Comparison of ENCODE assay signal across 23 cellular contexts in the genomic region with DNA sequence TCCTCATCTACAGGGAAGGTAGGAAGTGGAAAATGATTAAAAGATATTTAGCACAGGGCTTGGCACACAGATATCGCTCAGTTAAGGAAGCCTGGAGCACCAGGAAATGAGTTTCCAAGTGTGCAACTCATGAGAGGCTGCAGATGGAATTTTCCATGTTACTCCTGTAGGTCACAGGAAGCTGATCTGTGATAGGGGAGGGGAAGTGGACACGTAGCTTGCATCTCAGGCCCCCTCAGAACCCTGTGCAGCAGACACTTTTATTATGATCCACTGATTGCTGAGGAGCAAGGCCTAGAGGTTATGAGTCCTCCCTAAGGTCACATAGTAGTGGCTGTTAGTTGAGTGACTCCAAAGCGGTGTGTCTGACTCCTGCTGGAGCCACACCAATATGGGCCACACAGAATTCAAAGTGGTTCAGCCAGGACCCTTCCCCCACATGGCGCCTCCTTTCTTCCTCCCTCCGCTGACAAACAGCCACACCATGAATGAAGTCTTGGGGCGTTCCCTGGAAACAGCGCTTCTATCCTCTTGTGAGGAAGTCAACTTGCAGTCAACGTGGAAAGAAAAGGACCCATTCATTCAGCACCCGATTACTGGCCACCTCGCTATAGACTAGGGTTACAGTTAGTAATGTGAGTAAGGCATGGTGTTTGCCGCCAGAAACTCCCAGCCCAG. TPM values are rescaled to one million over a fixed set of nuclear protein-coding genes. Genes with fewer than 3 reads are reported as not detected.
DNase-seq lines count a peak whose midpoint lies in the region; ATAC-seq, FAIRE-seq and TF ChIP-seq lines count a peak whose summit lies in the region.
"Had no signal": no experiment of that assay in that cellular context is flagged by ENCODE, and none has a peak within 500 bp of the region (broad histone marks: within the 10 kb centered on the region; RNA-seq: fewer than 3 reads in every experiment).

No MANE protein-coding gene starts in this region.

- H3K36me3 Mint-ChIP-seq in endothelial cell (ENCODE audit: low read depth, unreplicated experiment) = peaks cover 64% of the 10 kb centered on the region
- peaks cover 5% of the 10 kb centered on the region for H3K36me3 Mint-ChIP-seq in nephron progenitor cell (ENCODE audit: low read depth)
- no peaks in the 10 kb centered on the region for H3K36me3 Mint-ChIP-seq in activated naive CD4-positive, alpha-beta T cell treated with anti-CD3 and anti-CD28 coated beads for 36 hours (ENCODE audit: low read depth)

- CTCF ChIA-PET in activated naive CD4-positive, alpha-beta T cell treated with anti-CD3 and anti-CD28 coated beads for 36 hours (lab: Charles Lee) = no interaction called here

- DNase-seq in HTR-8/SVneo (ENCODE audit: insufficient read length, low spot score) = no peak
- DNase-seq in endothelial cell (ENCODE audit: low spot score) = no peak
- DNase-seq in left lobe of liver (ENCODE audit: low spot score) = no peak
- DNase-seq in sigmoid colon = peak; percentile 42
- DNase-seq in substantia nigra (lab: John Stamatoyannopoulos, UW) = no peak
- no peak for DNase-seq in nephron progenitor cell
- DNase-seq in activated naive CD4-positive, alpha-beta T cell treated with anti-CD3 and anti-CD28 coated beads for 36 hours = no peak
- DNase-seq in activated CD4-positive, CD25-positive, alpha-beta regulatory T cell treated with anti-CD3 and anti-CD28 coated beads, Interleukin-2, amount 50 U/mL, for 72 hours = no peak
- DNase-seq: activated CD4-positive, alpha-beta T cell treated with anti-CD3 and anti-CD28 coated beads, Interleukin-2, amount 50 U/mL, for 4 hours; activated naive CD4-positive, alpha-beta T cell; Calu3; caudate nucleus; NCI-H1092; NCI-H1930; NCI-H345; ovary; small intestine; stimulated activated CD4-positive, alpha-beta T cell treated with anti-CD3 and anti-CD28 coated beads, Interleukin-4, amount 100 ng/mL, for 24 hours; stimulated activated naive CD8-positive, alpha-beta T cell treated with anti-CD3 and anti-CD28 coated beads, Interleukin-15, amount 100 ng/mL, for 72 hours had no signal

- no peaks in the 10 kb centered on the region for H3K36me3 ChIP-seq in sigmoid colon
- H3K36me3 ChIP-seq: HAP-1, ovary had no signal

- peak; percentile 26 for FAIRE-seq in HTR-8/SVneo (lab: Jason Lieb, UNC)
- FAIRE-seq: small intestine had no signal

- peaks cover 12% of the 10 kb centered on the region for H3K27me3 Mint-ChIP-seq in endothelial cell (ENCODE audit: unreplicated experiment)
- H3K27me3 Mint-ChIP-seq in nephron progenitor cell (ENCODE audit: low read depth, poor library complexity) = peaks cover 15% of the 10 kb centered on the region
- H3K27me3 Mint-ChIP-seq in activated naive CD4-positive, alpha-beta T cell treated with anti-CD3 and anti-CD28 coated beads for 36 hours (ENCODE audit: low read depth) = peaks cover 4% of the 10 kb centered on the region

- H3K27ac ChIP-seq in sigmoid colon (peak overlapping the region in 2 of 4 donors; percentile 6 to 34), substantia nigra (ENCODE audit: low read depth, low read length, poor library complexity, severe bottlenecking) (no peak overlapping the region)
- H3K27ac ChIP-seq: BLaER1 treated with 17β-estradiol and CSF1 and Interleukin-3, amounts not matched to agents 10 nM and 100 nM; ovary had no signal

- H3K9me3 Mint-ChIP-seq in endothelial cell (ENCODE audit: unreplicated experiment) (no peaks in the 10 kb centered on the region), nephron progenitor cell (peaks cover 18% of the 10 kb centered on the region)
- no peaks in the 10 kb centered on the region for H3K9me3 Mint-ChIP-seq in activated naive CD4-positive, alpha-beta T cell treated with anti-CD3 and anti-CD28 coated beads for 36 hours
- H3K9me3 Mint-ChIP-seq: stimulated activated naive CD8-positive, alpha-beta T cell treated with anti-CD3 and anti-CD28 coated beads, Interleukin-15, amount 100 ng/mL, for 72 hours; T-helper 1 cell treated with Interleukin-12 subunit alpha and Interleukin-12 subunit beta and Interleukin-4 antibody, amounts not matched to agents 30 μg/mL and 1 μg/mL, for 36 hours had no signal

- peaks cover 0 to 9% (median 0%) of the 10 kb centered on the region in 4 donors for H3K4me1 ChIP-seq in sigmoid colon
- H3K4me1 ChIP-seq: HAP-1 had no signal

- peak overlapping the region; percentile 68 for H3K27ac Mint-ChIP-seq in endothelial cell (ENCODE audit: unreplicated experiment)
- H3K27ac Mint-ChIP-seq in nephron progenitor cell = no peak overlapping the region
- H3K27ac Mint-ChIP-seq in activated naive CD4-positive, alpha-beta T cell treated with anti-CD3 and anti-CD28 coated beads for 36 hours = no peak overlapping the region
- H3K27ac Mint-ChIP-seq: stimulated activated naive CD8-positive, alpha-beta T cell treated with anti-CD3 and anti-CD28 coated beads, Interleukin-15, amount 100 ng/mL, for 72 hours; T-helper 1 cell treated with Interleukin-12 subunit alpha and Interleukin-12 subunit beta and Interleukin-4 antibody, amounts not matched to agents 30 μg/mL and 1 μg/mL, for 36 hours had no signal

- TF ChIP-seq CTCF in endothelial cell (IDR thresholded peaks at IDR 0.05; ENCODE audit: unreplicated experiment) (no peak), sigmoid colon (IDR thresholded peaks at IDR 0.05) (no peak), nephron progenitor cell (IDR thresholded peaks at IDR 0.05) (no peak)

- TF ChIP-seq POLR2A in sigmoid colon (IDR thresholded peaks at IDR 0.05) = no peak

- no peak for TF ChIP-seq EP300 in sigmoid colon (IDR thresholded peaks at IDR 0.05)

- WGBS in sigmoid colon, 2 donors = 87 to 92% methylated on average over 11 of the region's 11 CpGs

- H3K4me1 Mint-ChIP-seq in endothelial cell (ENCODE audit: unreplicated experiment) (peaks cover 62% of the 10 kb centered on the region), nephron progenitor cell (peaks cover 8% of the 10 kb centered on the region)
- no peaks in the 10 kb centered on the region for H3K4me1 Mint-ChIP-seq in activated naive CD4-positive, alpha-beta T cell treated with anti-CD3 and anti-CD28 coated beads for 36 hours (ENCODE audit: low read depth)
- H3K4me1 Mint-ChIP-seq: stimulated activated naive CD8-positive, alpha-beta T cell treated with anti-CD3 and anti-CD28 coated beads, Interleukin-15, amount 100 ng/mL, for 72 hours had no signal

- intact Hi-C loops in sigmoid colon (cut with DNase I) = no loop called here
- intact Hi-C loops in activated naive CD4-positive, alpha-beta T cell treated with anti-CD3 and anti-CD28 coated beads for 36 hours (cut with micrococcal nuclease) = no loop called here

- peak overlapping the region; percentile 72 for H3K4me3 Mint-ChIP-seq in endothelial cell (ENCODE audit: unreplicated experiment)
- H3K4me3 Mint-ChIP-seq in nephron progenitor cell = no peak overlapping the region
- no peak overlapping the region for H3K4me3 Mint-ChIP-seq in activated naive CD4-positive, alpha-beta T cell treated with anti-CD3 and anti-CD28 coated beads for 36 hours
- H3K4me3 Mint-ChIP-seq: stimulated activated naive CD8-positive, alpha-beta T cell treated with anti-CD3 and anti-CD28 coated beads, Interleukin-15, amount 100 ng/mL, for 72 hours; T-helper 1 cell treated with Interleukin-12 subunit alpha and Interleukin-12 subunit beta and Interleukin-4 antibody, amounts not matched to agents 30 μg/mL and 1 μg/mL, for 36 hours had no signal

- peak; percentile 67 for ATAC-seq in left lobe of liver
- ATAC-seq: Panc1; stimulated activated naive CD8-positive, alpha-beta T cell treated with anti-CD3 and anti-CD28 coated beads, Interleukin-15, amount 100 ng/mL, for 72 hours had no signal

- no peak overlapping the region for H3K4me3 ChIP-seq in sigmoid colon
- H3K4me3 ChIP-seq: BLaER1 treated with 17β-estradiol and CSF1 and Interleukin-3, amounts not matched to agents 10 nM and 100 nM; HAP-1; ovary had no signal

- H3K9me3 ChIP-seq in sigmoid colon = no peaks in the 10 kb centered on the region
- H3K9me3 ChIP-seq: HAP-1, ovary had no signal

- H3K27me3 ChIP-seq in sigmoid colon = no peaks in the 10 kb centered on the region
- H3K27me3 ChIP-seq: BLaER1 treated with 17β-estradiol and CSF1 and Interleukin-3, amounts not matched to agents 10 nM and 100 nM; ovary had no signal

RNA-seq across cellular contexts. Expression of a gene that starts 21.5 kb away (rescaled TPM):
- total RNA-seq in endothelial cell (ENCODE audit: unreplicated experiment) (566 TPM), left lobe of liver (30.0 TPM), sigmoid colon (10 to 100 TPM; 12.5 to 49.6 (median 13.7) TPM)
- polyA plus RNA-seq in sigmoid colon = 1 to 10 TPM; 1.6 to 4.1 (median 2.4) TPM
- under 1 TPM; 0.05 to 0.07 TPM for total RNA-seq in activated naive CD4-positive, alpha-beta T cell treated with anti-CD3 and anti-CD28 coated beads for 36 hours

Comparison
In these comparisons a context has a peak if more than half of its experiments do, and no peak if none do; other contexts are left out.
1. RNA of a gene that starts 21.5 kb away (total RNA-seq): 566 TPM in endothelial cell (single experiment), 30.0 TPM in left lobe of liver (single experiment) and 12.5 to 49.6 TPM in sigmoid colon; 0.05 to 0.07 TPM in activated naive CD4-positive, alpha-beta T cell treated with anti-CD3 and anti-CD28 coated beads for 36 hours; every median in the first group is over 10 times any median in the second.